10 cellular contexts compared by ENCODE assay signal in the genomic region with DNA sequence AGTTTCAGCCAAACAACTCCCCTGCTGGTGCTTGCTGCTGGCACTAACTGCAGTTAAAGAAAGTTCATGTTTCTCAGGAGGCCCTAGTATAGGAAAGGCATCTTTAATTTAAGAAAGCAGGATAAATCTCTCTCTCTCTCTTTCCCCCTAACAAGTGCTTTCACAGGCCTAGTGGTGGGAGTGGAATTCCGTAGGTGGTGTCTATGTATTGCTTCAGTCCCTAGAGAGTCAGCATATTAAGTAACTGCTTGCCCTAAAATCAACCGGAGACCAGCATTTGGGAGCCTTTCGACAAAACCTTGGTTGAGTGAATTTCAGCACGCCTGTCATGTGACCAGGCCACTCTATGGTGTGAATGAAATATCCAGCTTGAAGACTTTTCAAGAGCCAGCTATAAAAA.
DNase-seq lines count a peak whose midpoint lies in the region; ATAC-seq and TF ChIP-seq lines count a peak whose summit lies in the region.
"Had no signal": no experiment of that assay in that cellular context is flagged by ENCODE, and none has a peak within 500 bp of the region (broad histone marks: within the 10 kb centered on the region; RNA-seq: fewer than 3 reads in every experiment).

No MANE protein-coding gene starts in this region.

- DNase-seq in brain pericyte (ENCODE audit: low read depth, low spot score) (peak; percentile 80), left lung (peak in 1 of 2 donors; percentile 52), GM13977 (ENCODE audit: low spot score) (no peak), GOT3 (lab: John Stamatoyannopoulos, UW) (no peak)
- DNase-seq in activated CD4-positive, alpha-beta T cell treated with anti-CD3 and anti-CD28 coated beads, Interleukin-2, amount 50 U/mL, for 4 hours = no peak
- DNase-seq in activated CD4-positive, alpha-beta T cell treated with anti-CD3 and anti-CD28 coated beads, Interleukin-2, amount 50 U/mL, for 1 hour = no peak
- DNase-seq: activated CD4-positive, alpha-beta T cell treated with anti-CD3 and anti-CD28 coated beads, Interleukin-2, amount 10 ng/mL, durations not matched to agents 7 days and 5 days; DMS53 had no signal

- H3K36me3 ChIP-seq in HEK293 (ENCODE audit: control insufficient read depth in 2 of 2, insufficient read depth in 1 of 2, low read length in 2 of 2) (no peaks in the 10 kb centered on the region), left lung (no peaks in the 10 kb centered on the region), stomach smooth muscle (ENCODE audit: control insufficient read depth in 2 of 2, insufficient read depth in 2 of 2, low read length in 2 of 2) (no peaks in the 10 kb centered on the region)

- POLR2A ChIA-PET in HEK293 (lab: Yijun Ruan, JAX) = no interaction called here

- in situ Hi-C loops in GM13977 (cut with MboI; ENCODE audit: low pct_unique_long_range_greater_than_20kb, low sequenced_read_pairs, unreplicated experiment) = no loop called here

- no peaks in the 10 kb centered on the region for H3K4me1 ChIP-seq in HEK293 (ENCODE audit: control insufficient read depth, insufficient read depth, low read length)
- peaks cover 9 to 15% of the 10 kb centered on the region in 2 donors for H3K4me1 ChIP-seq in left lung
- H3K4me1 ChIP-seq in stomach smooth muscle (ENCODE audit: control insufficient read depth, insufficient read depth, low read length) = peaks cover 13% of the 10 kb centered on the region

- H3K9me3 ChIP-seq in HEK293 (ENCODE audit: control insufficient read depth, insufficient read depth, low read depth, low read length) = no peaks in the 10 kb centered on the region
- H3K9me3 ChIP-seq in left lung = no peaks in the 10 kb centered on the region
- no peaks in the 10 kb centered on the region for H3K9me3 ChIP-seq in stomach smooth muscle (ENCODE audit: control insufficient read depth in 2 of 2, low read length in 2 of 2)

- peak overlapping the region in 1 of 2 donors; percentile 13 for H3K9ac ChIP-seq in stomach smooth muscle (ENCODE audit: low read length in 2 of 2)

- no peak overlapping the region for H3K4me3 ChIP-seq in HEK293 (ENCODE audit: low read depth, low read length)
- H3K4me3 ChIP-seq in left lung = no peak overlapping the region
- no peak overlapping the region for H3K4me3 ChIP-seq in stomach smooth muscle (ENCODE audit: low read length in 2 of 2)

- intact Hi-C loops in left lung (cut with DNase I) = no loop called here

- H3K27me3 ChIP-seq in left lung = no peaks in the 10 kb centered on the region
- H3K27me3 ChIP-seq in stomach smooth muscle (ENCODE audit: control insufficient read depth in 1 of 2, insufficient read depth in 2 of 2, low read length in 2 of 2) = no peaks in the 10 kb centered on the region

- peak; percentile 66 for ATAC-seq in left lung

- H3K27ac ChIP-seq in HEK293 (ENCODE audit: extremely low read depth, low read depth, low read length) = no peak overlapping the region
- peak overlapping the region in 1 of 2 donors; percentile 21 for H3K27ac ChIP-seq in left lung
- H3K27ac ChIP-seq in stomach smooth muscle (ENCODE audit: low read length) = peak overlapping the region; percentile 64

- CTCF ChIA-PET in HEK293 (lab: Yijun Ruan, JAX) = interaction anchor here (0.6 to 0.7 kb wide), 3 partner anchors 305 to 1707 kb away, joined by 3 to 4 read pairs (median 3); no protein-coding TSS in a partner anchor

- TF ChIP-seq CTCF in HEK293 (tag by site-specific recombination; IDR thresholded peaks at IDR 0.05) = no peak
- no peak for TF ChIP-seq CTCF in left lung (IDR thresholded peaks at IDR 0.05)
- TF ChIP-seq CTCF in GM13977 (IDR thresholded peaks at IDR 0.05; ENCODE audit: extremely low read depth, insufficient read depth, missing control alignments) = no peak

TF ChIP-seq in HEK293, 187 proteins besides CTCF, POLR2A, EP300 and RAD21:
- TF ChIP-seq, protein P1, sequence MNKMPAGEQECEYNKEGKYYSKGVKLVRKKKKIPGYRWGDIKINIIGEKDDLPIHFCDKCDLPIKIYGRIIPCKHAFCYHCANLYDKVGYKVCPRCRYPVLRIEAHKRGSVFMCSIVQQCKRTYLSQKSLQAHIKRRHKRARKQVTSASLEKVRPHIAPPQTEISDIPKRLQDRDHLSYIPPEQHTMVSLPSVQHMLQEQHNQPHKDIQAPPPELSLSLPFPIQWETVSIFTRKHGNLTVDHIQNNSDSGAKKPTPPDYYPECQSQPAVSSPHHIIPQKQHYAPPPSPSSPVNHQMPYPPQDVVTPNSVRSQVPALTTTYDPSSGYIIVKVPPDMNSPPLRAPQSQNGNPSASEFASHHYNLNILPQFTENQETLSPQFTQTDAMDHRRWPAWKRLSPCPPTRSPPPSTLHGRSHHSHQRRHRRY (tag by site-specific recombination; IDR thresholded peaks at IDR 0.05) = no peak
- TF ChIP-seq ZFHX2 (tag by site-specific recombination; conservative IDR thresholded peaks at IDR 0.05) (peak; percentile 76), ZSCAN16 (tag by site-specific recombination; IDR thresholded peaks at IDR 0.05) (no peak), BCL11B (tag by site-specific recombination; IDR thresholded peaks at IDR 0.05; ENCODE audit: low read depth) (no peak), EGR2 (tag by site-specific recombination; IDR thresholded peaks at IDR 0.05; ENCODE audit: low read depth) (peak; percentile 52; the same call in 1 of the 2 replicates), HOXD13 (CRISPR knock-in tag; IDR thresholded peaks at IDR 0.05; ENCODE audit: borderline replicate concordance) (no peak), ZNF121 (tag by site-specific recombination; IDR thresholded peaks at IDR 0.05) (no peak), ZBTB20 (tag by site-specific recombination; IDR thresholded peaks at IDR 0.05) (peak; percentile 44; the same call in 1 of the 2 replicates), ZNF433 (tag by site-specific recombination; IDR thresholded peaks at IDR 0.05; ENCODE audit: low read depth) (no peak), ZBTB21 (tag by site-specific recombination; IDR thresholded peaks at IDR 0.05) (no peak)
- TF ChIP-seq, protein P2, sequence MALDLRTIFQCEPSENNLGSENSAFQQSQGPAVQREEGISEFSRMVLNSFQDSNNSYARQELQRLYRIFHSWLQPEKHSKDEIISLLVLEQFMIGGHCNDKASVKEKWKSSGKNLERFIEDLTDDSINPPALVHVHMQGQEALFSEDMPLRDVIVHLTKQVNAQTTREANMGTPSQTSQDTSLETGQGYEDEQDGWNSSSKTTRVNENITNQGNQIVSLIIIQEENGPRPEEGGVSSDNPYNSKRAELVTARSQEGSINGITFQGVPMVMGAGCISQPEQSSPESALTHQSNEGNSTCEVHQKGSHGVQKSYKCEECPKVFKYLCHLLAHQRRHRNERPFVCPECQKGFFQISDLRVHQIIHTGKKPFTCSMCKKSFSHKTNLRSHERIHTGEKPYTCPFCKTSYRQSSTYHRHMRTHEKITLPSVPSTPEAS (tag by site-specific recombination; IDR thresholded peaks at IDR 0.05) = no peak
- TF ChIP-seq, protein P3, sequence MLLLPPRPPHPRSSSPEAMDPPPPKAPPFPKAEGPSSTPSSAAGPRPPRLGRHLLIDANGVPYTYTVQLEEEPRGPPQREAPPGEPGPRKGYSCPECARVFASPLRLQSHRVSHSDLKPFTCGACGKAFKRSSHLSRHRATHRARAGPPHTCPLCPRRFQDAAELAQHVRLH (tag by site-specific recombination; IDR thresholded peaks at IDR 0.05) = no peak
TF ChIP-seq in HEK293: peak in this region for 3.
